Comparison of ENCODE assay signal across 8 cellular contexts in genomic region chr1:196148367-196148970, GRCh38.
DNase-seq lines count a peak whose midpoint lies in the region; ATAC-seq and TF ChIP-seq lines count a peak whose summit lies in the region.

No MANE protein-coding gene starts in this region.

- no peaks in the 10 kb centered on the region for H3K4me1 ChIP-seq in A673 (ENCODE audit: insufficient read depth, low read length, poor library complexity, severe bottlenecking)
- H3K4me1 ChIP-seq in RWPE2 (ENCODE audit: insufficient read depth, poor library complexity, severe bottlenecking), result no peaks in the 10 kb centered on the region
- H3K4me1 ChIP-seq in thoracic aorta (ENCODE audit: control insufficient read depth in 1 of 2, low read depth in 2 of 2), result peaks cover 0 to 9% of the 10 kb centered on the region in 2 donors

- H3K4me1 Mint-ChIP-seq in T-helper 17 cell, result peaks cover 2% of the 10 kb centered on the region

- no TSS peak for BruUV-seq in A673 (replicated peaks; lab: Mats Ljungman, UMichigan)

- H3K4me3 ChIP-seq in A673 (ENCODE audit: low read depth, low read length, poor library complexity, severe bottlenecking), result no peak overlapping the region
- H3K4me3 ChIP-seq in RWPE2 (ENCODE audit: severe bottlenecking), result no peak overlapping the region
- no peak overlapping the region for H3K4me3 ChIP-seq in foreskin fibroblast (ENCODE audit: low read depth in 1 of 2, low read length in 2 of 2)
- H3K4me3 ChIP-seq in thoracic aorta, result no peak overlapping the region

- no peak overlapping the region for H3K27ac Mint-ChIP-seq in T-helper 17 cell

- POLR2A ChIA-PET in A673 (lab: Charles Lee; ENCODE audit: low non-redundant PET), result no interaction called here

- CTCF ChIA-PET in A673 (lab: Charles Lee), result interaction anchor here (1.0 to 1.2 kb wide), 2 partner anchors 161 to 513 kb away, joined by 4 to 5 read pairs; no protein-coding TSS in a partner anchor

- H3K27ac ChIP-seq in A673 (ENCODE audit: low read depth, low read length, poor library complexity, severe bottlenecking) (no peak overlapping the region), RWPE2 (ENCODE audit: poor library complexity, severe bottlenecking) (no peak overlapping the region), thoracic aorta (no peak overlapping the region)

- H3K36me3 ChIP-seq in A673 (ENCODE audit: insufficient read depth, low read length, poor library complexity, severe bottlenecking) (no peaks in the 10 kb centered on the region), RWPE2 (ENCODE audit: low read depth) (no peaks in the 10 kb centered on the region), thoracic aorta (no peaks in the 10 kb centered on the region)

- DNase-seq in A673 (ENCODE audit: low spot score) (peak; percentile 53), HT1080 (ENCODE audit: low read depth) (peak; percentile 21), RWPE2 (ENCODE audit: low spot score) (no peak), foreskin fibroblast (peak; percentile 16 to 58), thoracic aorta (ENCODE audit: low spot score) (no peak), T-helper 17 cell (no peak)

- ATAC-seq in RWPE2 (ENCODE audit: low read depth) (peak; percentile 53; the same call in 2 of the 3 replicates), thoracic aorta (ENCODE audit: insufficient number of reproducible peaks, low FRiP score, low read depth) (no peak), HG03025 (IDR thresholded peaks at IDR 0.05; ENCODE audit: low FRiP score, unreplicated experiment) (no peak), T-helper 17 cell (no peak)

- no peaks in the 10 kb centered on the region for H3K9me3 ChIP-seq in A673 (ENCODE audit: low read depth, low read length, poor library complexity, severe bottlenecking)
- H3K9me3 ChIP-seq in RWPE2 (ENCODE audit: severe bottlenecking), result no peaks in the 10 kb centered on the region
- H3K9me3 ChIP-seq in thoracic aorta, result no peaks in the 10 kb centered on the region
- H3K9me3 ChIP-seq in T-helper 17 cell (ENCODE audit: control insufficient read depth, low read length, poor library complexity, severe bottlenecking), result no peaks in the 10 kb centered on the region

- H3K36me3 Mint-ChIP-seq in T-helper 17 cell (ENCODE audit: low read depth), result no peaks in the 10 kb centered on the region

- no peaks in the 10 kb centered on the region for H3K27me3 Mint-ChIP-seq in T-helper 17 cell

- peak; percentile 69 for TF ChIP-seq CTCF in A673 (conservative IDR thresholded peaks at IDR 0.05; ENCODE audit: low read depth, low read length)
- TF ChIP-seq CTCF in GM12874 (IDR thresholded peaks at IDR 0.05; ENCODE audit: insufficient read depth, low read depth, low read length), result 0 out of 2 replicates have a peak, but pooled peaks have one; percentile 4
- peak; percentile 77 for TF ChIP-seq CTCF in RWPE2 (IDR thresholded peaks at IDR 0.05; ENCODE audit: poor library complexity, severe bottlenecking)
- TF ChIP-seq CTCF in foreskin fibroblast (IDR thresholded peaks at IDR 0.05; ENCODE audit: low read depth, low read length), result peak; percentile 8
- peak; percentile 56 for TF ChIP-seq CTCF in thoracic aorta (IDR thresholded peaks at IDR 0.05)

- intact Hi-C loops in A673 (cut with micrococcal nuclease; ENCODE audit: unreplicated experiment), result loop anchor here (1.0 to 5.0 kb wide), 3 partner anchors 161 to 512 kb away; no protein-coding TSS in a partner anchor

- H3K27me3 ChIP-seq in A673 (replicated peaks; ENCODE audit: insufficient read depth, low read depth, low read length, poor library complexity) (no peaks in the 10 kb centered on the region), RWPE2 (ENCODE audit: insufficient read depth, poor library complexity, severe bottlenecking) (no peaks in the 10 kb centered on the region), thoracic aorta (replicated peaks; ENCODE audit: insufficient read depth) (no peaks in the 10 kb centered on the region)

- H3K4me3 Mint-ChIP-seq in T-helper 17 cell, result no peak overlapping the region

Comparison
In these comparisons a context has a peak if more than half of its experiments do, and no peak if none do; other contexts are left out.
1. DNase-seq: peak in A673 (single experiment), HT1080 (single experiment) and foreskin fibroblast (2 of 2); none in RWPE2 (single experiment), thoracic aorta (single experiment) and T-helper 17 cell (0 of 3).
2. CTCF ChIP-seq: peak in every context shown above with its lines; median percentile 77 in RWPE2; 69 in A673; 56 in thoracic aorta; 8 in foreskin fibroblast; 4 in GM12874.